9 cellular contexts compared by ENCODE assay signal in genomic region chr2:171325886-171326585, GRCh38.
DNase-seq lines count a peak whose midpoint lies in the region; ATAC-seq lines count a peak whose summit lies in the region.
"Had no signal": no experiment of that assay in that cellular context is flagged by ENCODE, and none has a peak within 500 bp of the region (broad histone marks: within the 10 kb centered on the region; RNA-seq: fewer than 3 reads in every experiment).

No MANE protein-coding gene starts in this region.

- H3K27ac ChIP-seq in urinary bladder (ENCODE audit: low read depth) (peak overlapping the region; percentile 10), right cardiac atrium (ENCODE audit: low read length) (no peak overlapping the region)
- H3K27ac ChIP-seq: KMS-11 had no signal

- no peaks in the 10 kb centered on the region for H3K27me3 Mint-ChIP-seq in activated naive CD4-positive, alpha-beta T cell treated with anti-CD3 and anti-CD28 coated beads, Interleukin-2, amount 10 ng/mL, durations not matched to agents 7 days and 5 days

- peak overlapping the region; percentile 43 for H3K27ac Mint-ChIP-seq in activated naive CD4-positive, alpha-beta T cell treated with anti-CD3 and anti-CD28 coated beads, Interleukin-2, amount 10 ng/mL, durations not matched to agents 7 days and 5 days
- H3K27ac Mint-ChIP-seq in activated naive CD4-positive, alpha-beta T cell treated with anti-CD3 and anti-CD28 coated beads, Interleukin-2, amount 50 U/mL, for 72 hours, result peak overlapping the region; percentile 78 to 87

- H3K4me3 Mint-ChIP-seq in activated naive CD4-positive, alpha-beta T cell treated with anti-CD3 and anti-CD28 coated beads, Interleukin-2, amount 10 ng/mL, durations not matched to agents 7 days and 5 days, result no peak overlapping the region

- no peaks in the 10 kb centered on the region for H3K36me3 ChIP-seq in urinary bladder (ENCODE audit: insufficient read depth)

- intact Hi-C loops in right cardiac atrium (cut with DNase I), result no loop called here

- no peaks in the 10 kb centered on the region for H3K9me3 ChIP-seq in right cardiac atrium (ENCODE audit: control insufficient read depth, low read length)

- peaks cover 36% of the 10 kb centered on the region for H3K4me1 Mint-ChIP-seq in activated naive CD4-positive, alpha-beta T cell treated with anti-CD3 and anti-CD28 coated beads, Interleukin-2, amount 10 ng/mL, durations not matched to agents 7 days and 5 days

- peaks cover 16% of the 10 kb centered on the region for H3K36me3 Mint-ChIP-seq in activated naive CD4-positive, alpha-beta T cell treated with anti-CD3 and anti-CD28 coated beads, Interleukin-2, amount 10 ng/mL, durations not matched to agents 7 days and 5 days
- H3K36me3 Mint-ChIP-seq in activated naive CD4-positive, alpha-beta T cell treated with anti-CD3 and anti-CD28 coated beads, Interleukin-2, amount 50 U/mL, for 72 hours, result peaks cover 8 to 53% of the 10 kb centered on the region in 2 donors

- H3K4me3 ChIP-seq in urinary bladder (ENCODE audit: low read depth, low read length) (no peak overlapping the region), right cardiac atrium (ENCODE audit: low read length) (no peak overlapping the region)

- no peaks in the 10 kb centered on the region for H3K9me3 Mint-ChIP-seq in activated naive CD4-positive, alpha-beta T cell treated with anti-CD3 and anti-CD28 coated beads, Interleukin-2, amount 10 ng/mL, durations not matched to agents 7 days and 5 days
- no peaks in the 10 kb centered on the region for H3K9me3 Mint-ChIP-seq in activated naive CD4-positive, alpha-beta T cell treated with anti-CD3 and anti-CD28 coated beads, Interleukin-2, amount 50 U/mL, for 72 hours

- WGBS in urinary bladder, result 75% methylated on average over 4 of the region's 4 CpGs
- 79% methylated on average over 4 of the region's 4 CpGs for WGBS in right cardiac atrium

- CTCF ChIA-PET in activated naive CD4-positive, alpha-beta T cell treated with anti-CD3 and anti-CD28 coated beads, Interleukin-2, amount 10 ng/mL, durations not matched to agents 7 days and 5 days (lab: Charles Lee), result interaction anchor here (0.6 to 2.1 kb wide), 4 partner anchors 79 to 353 kb away, joined by 3 to 7 read pairs (median 4); no protein-coding TSS in a partner anchor

- no peak for DNase-seq in activated naive CD4-positive, alpha-beta T cell treated with anti-CD3 and anti-CD28 coated beads, Interleukin-2, amount 10 ng/mL, durations not matched to agents 7 days and 5 days
- DNase-seq in activated naive CD4-positive, alpha-beta T cell (lab: John Stamatoyannopoulos, UW), result no peak
- DNase-seq in activated naive CD4-positive, alpha-beta T cell treated with anti-CD3 and anti-CD28 coated beads, Interleukin-2, amount 50 U/mL, for 72 hours (ENCODE audit: low spot score in 2 of 2), result no peak
- DNase-seq in putamen (ENCODE audit: low spot score), result no peak
- DNase-seq in NOMO-1 treated with dmso at 0.1 percent for 144 hours (lab: John Stamatoyannopoulos, UW; ENCODE audit: unreplicated experiment), result no peak
- no peak for DNase-seq in right cardiac atrium

- H3K4me1 ChIP-seq in urinary bladder (ENCODE audit: insufficient read depth) (no peaks in the 10 kb centered on the region), right cardiac atrium (ENCODE audit: control insufficient read depth, insufficient read depth, low read length) (no peaks in the 10 kb centered on the region)

- no peaks in the 10 kb centered on the region for H3K27me3 ChIP-seq in right cardiac atrium (ENCODE audit: control insufficient read depth, insufficient read depth)

- ATAC-seq in HG03342 (IDR thresholded peaks at IDR 0.05; ENCODE audit: unreplicated experiment) (peak; percentile 43), right cardiac atrium (no peak)
- peak; percentile 92 to 96 for ATAC-seq in activated naive CD4-positive, alpha-beta T cell treated with anti-CD3 and anti-CD28 coated beads, Interleukin-2, amount 50 U/mL, for 72 hours

Comparison
In these comparisons a context has a peak if more than half of its experiments do, and no peak if none do; other contexts are left out.
1. ATAC-seq: peak in HG03342 (single experiment) and activated naive CD4-positive, alpha-beta T cell treated with anti-CD3 and anti-CD28 coated beads, Interleukin-2, amount 50 U/mL, for 72 hours (2 of 2); none in right cardiac atrium (0 of 2).